Comparison of ENCODE assay signal across 22 cellular contexts in genomic region chr1:89587728-89588127, GRCh38. TPM values are rescaled to one million over a fixed set of nuclear protein-coding genes. Genes with fewer than 3 reads are reported as not detected.
A peak's percentile ranks its signal among the peaks of the same experiment; 100 is the strongest.
DNase-seq lines count a peak whose midpoint lies in the region; ATAC-seq and TF ChIP-seq lines count a peak whose summit lies in the region.
"Had no signal": no experiment of that assay in that cellular context is flagged by ENCODE, and none has a peak within 500 bp of the region (broad histone marks: within the 10 kb centered on the region; RNA-seq: fewer than 3 reads in every experiment).

No MANE protein-coding gene starts in this region.

- H3K36me3 Mint-ChIP-seq in activated naive CD8-positive, alpha-beta T cell = peaks cover 44% of the 10 kb centered on the region
- peaks cover 60% of the 10 kb centered on the region for H3K36me3 Mint-ChIP-seq in activated naive CD8-positive, alpha-beta T cell treated with anti-CD3 and anti-CD28 coated beads for 36 hours
- H3K36me3 Mint-ChIP-seq in endodermal cell (ENCODE audit: low read depth) (peaks cover 43% of the 10 kb centered on the region), Caco-2 (ENCODE audit: insufficient read depth, unreplicated experiment) (peaks cover 7% of the 10 kb centered on the region)

- ATAC-seq in GM19463 (IDR thresholded peaks at IDR 0.05; ENCODE audit: unreplicated experiment) = no peak
- ATAC-seq: gastroesophageal sphincter had no signal

- DNase-seq in activated naive CD8-positive, alpha-beta T cell treated with anti-CD3 and anti-CD28 coated beads for 36 hours = no peak
- DNase-seq in endodermal cell = no peak
- DNase-seq in medulla oblongata (ENCODE audit: extremely low spot score) = peak; percentile 59
- DNase-seq in tibial nerve (ENCODE audit: low spot score in 2 of 2) = no peak
- DNase-seq in glomerular visceral epithelial cell (ENCODE audit: extremely low spot score) = no peak
- DNase-seq in Caco-2 = no peak
- DNase-seq: activated CD4-positive, alpha-beta T cell treated with anti-CD3 and anti-CD28 coated beads for 48 hours; activated CD8-positive, alpha-beta memory T cell treated with anti-CD3 and anti-CD28 coated beads, Interleukin-2, amount 50 U/mL, for 4 hours; activated gamma-delta T cell; amniotic stem cell; dermis blood vessel endothelial cell; mesenchymal stem cell; naive B cell; NCI-H187; stimulated activated CD4-positive, alpha-beta T cell treated with anti-CD3 and anti-CD28 coated beads, Interleukin-12 subunit alpha, Interleukin-12 subunit beta, amount 100 ng/mL, for 4 hours; uterus had no signal

- no peaks in the 10 kb centered on the region for H3K27me3 Mint-ChIP-seq in activated naive CD8-positive, alpha-beta T cell
- no peaks in the 10 kb centered on the region for H3K27me3 Mint-ChIP-seq in activated naive CD8-positive, alpha-beta T cell treated with anti-CD3 and anti-CD28 coated beads for 36 hours
- H3K27me3 Mint-ChIP-seq in endodermal cell (ENCODE audit: insufficient read depth) = no peaks in the 10 kb centered on the region
- H3K27me3 Mint-ChIP-seq in Caco-2 (ENCODE audit: insufficient read depth, unreplicated experiment) = no peaks in the 10 kb centered on the region
- H3K27me3 Mint-ChIP-seq: naive B cell had no signal

- TF ChIP-seq CTCF in endodermal cell (conservative IDR thresholded peaks at IDR 0.05) = no peak
- no peak for TF ChIP-seq CTCF in tibial nerve (IDR thresholded peaks at IDR 0.05)
- TF ChIP-seq CTCF in Caco-2 (IDR thresholded peaks at IDR 0.05; ENCODE audit: insufficient read depth in 1 of 2, low read depth in 1 of 2, low read length in 1 of 2, severe bottlenecking in 1 of 2, unreplicated experiment in 1 of 2) = no peak

- TF ChIP-seq EP300 in tibial nerve (IDR thresholded peaks at IDR 0.05) = peak in 1 of 2 donors; percentile 32

- H3K27me3 ChIP-seq in endodermal cell (ENCODE audit: control insufficient read depth, insufficient read depth, low read length, poor library complexity, severe bottlenecking) = no peaks in the 10 kb centered on the region
- no peaks in the 10 kb centered on the region for H3K27me3 ChIP-seq in tibial nerve
- H3K27me3 ChIP-seq in Caco-2 (replicated peaks; ENCODE audit: control insufficient read depth, insufficient read depth, low read length) = no peaks in the 10 kb centered on the region
- H3K27me3 ChIP-seq: cardiac muscle cell, gastroesophageal sphincter, SJSA1, uterus had no signal

- no peaks in the 10 kb centered on the region for H3K4me1 ChIP-seq in endodermal cell (ENCODE audit: control insufficient read depth, insufficient read depth, low read length)
- peaks cover 0 to 56% (median 10%) of the 10 kb centered on the region in 4 donors for H3K4me1 ChIP-seq in tibial nerve
- no peaks in the 10 kb centered on the region for H3K4me1 ChIP-seq in Caco-2
- H3K4me1 ChIP-seq: SJSA1, uterus had no signal

- CTCF ChIA-PET in Caco-2 (lab: Charles Lee) = no interaction called here

- no peak for TF ChIP-seq POLR2A in tibial nerve (IDR thresholded peaks at IDR 0.05)

- H3K4me1 Mint-ChIP-seq in activated naive CD8-positive, alpha-beta T cell (ENCODE audit: low read depth) = peaks cover 67% of the 10 kb centered on the region
- peaks cover 56% of the 10 kb centered on the region for H3K4me1 Mint-ChIP-seq in activated naive CD8-positive, alpha-beta T cell treated with anti-CD3 and anti-CD28 coated beads for 36 hours
- peaks cover 12% of the 10 kb centered on the region for H3K4me1 Mint-ChIP-seq in endodermal cell
- H3K4me1 Mint-ChIP-seq in Caco-2 (ENCODE audit: low read depth, unreplicated experiment) = no peaks in the 10 kb centered on the region

- no peak overlapping the region for H3K4me3 Mint-ChIP-seq in activated naive CD8-positive, alpha-beta T cell
- H3K4me3 Mint-ChIP-seq in activated naive CD8-positive, alpha-beta T cell treated with anti-CD3 and anti-CD28 coated beads for 36 hours = no peak overlapping the region
- H3K4me3 Mint-ChIP-seq in endodermal cell (no peak overlapping the region), Caco-2 (ENCODE audit: unreplicated experiment) (no peak overlapping the region)
- H3K4me3 Mint-ChIP-seq: naive B cell had no signal

- POLR2A ChIA-PET in Caco-2 (lab: Charles Lee) = no interaction called here

- no TSS peak for BruUV-seq in Caco-2 (replicated peaks; lab: Mats Ljungman, UMichigan)

- WGBS in endodermal cell (ENCODE audit: insufficient coverage in 1 of 2, insufficient read length in 1 of 2), 2 experiments = 94% methylated on average over 2 to 4 of the region's 4 CpGs
- WGBS in tibial nerve, 2 donors = 47 to 48% methylated on average over 4 of the region's 4 CpGs

- H3K27ac ChIP-seq in endodermal cell (ENCODE audit: low read depth, low read length) (peak overlapping the region; percentile 40), tibial nerve (peak overlapping the region in 3 of 4 donors; percentile 19 to 77 (median 61))
- H3K27ac ChIP-seq: cardiac muscle cell, epithelial cell of prostate, gastroesophageal sphincter, SJSA1, uterus had no signal

- H3K9me3 ChIP-seq in endodermal cell (ENCODE audit: control insufficient read depth, low read length) (no peaks in the 10 kb centered on the region), tibial nerve (no peaks in the 10 kb centered on the region), Caco-2 (no peaks in the 10 kb centered on the region)
- H3K9me3 ChIP-seq: gastroesophageal sphincter, SJSA1, uterus had no signal

- no peaks in the 10 kb centered on the region for H3K9me3 Mint-ChIP-seq in activated naive CD8-positive, alpha-beta T cell (ENCODE audit: low read depth)
- H3K9me3 Mint-ChIP-seq in activated naive CD8-positive, alpha-beta T cell treated with anti-CD3 and anti-CD28 coated beads for 36 hours = no peaks in the 10 kb centered on the region
- H3K9me3 Mint-ChIP-seq in endodermal cell (no peaks in the 10 kb centered on the region), Caco-2 (ENCODE audit: unreplicated experiment) (no peaks in the 10 kb centered on the region)
- H3K9me3 Mint-ChIP-seq: naive B cell had no signal

- H3K4me3 ChIP-seq in endodermal cell (ENCODE audit: low read length) = no peak overlapping the region
- H3K4me3 ChIP-seq in tibial nerve = no peak overlapping the region
- H3K4me3 ChIP-seq in Caco-2 (ENCODE audit: low read depth, low read length) = no peak overlapping the region
- H3K4me3 ChIP-seq: cardiac muscle cell, gastroesophageal sphincter, SJSA1, uterus had no signal

- peak overlapping the region; percentile 16 for H3K27ac Mint-ChIP-seq in activated naive CD8-positive, alpha-beta T cell
- H3K27ac Mint-ChIP-seq in activated naive CD8-positive, alpha-beta T cell treated with anti-CD3 and anti-CD28 coated beads for 36 hours = no peak overlapping the region
- H3K27ac Mint-ChIP-seq in endodermal cell (no peak overlapping the region), Caco-2 (ENCODE audit: unreplicated experiment) (no peak overlapping the region)

- peaks cover 60% of the 10 kb centered on the region for H3K36me3 ChIP-seq in endodermal cell (ENCODE audit: control insufficient read depth, insufficient read depth, low read length)
- H3K36me3 ChIP-seq in tibial nerve = peaks cover 0 to 14% (median 1%) of the 10 kb centered on the region in 3 donors
- H3K36me3 ChIP-seq in Caco-2 (ENCODE audit: control insufficient read depth, insufficient read depth, low read length) = no peaks in the 10 kb centered on the region
- H3K36me3 ChIP-seq: SJSA1, uterus had no signal

- H3K9ac ChIP-seq in endodermal cell (ENCODE audit: extremely low read depth, low read length, poor library complexity, severe bottlenecking) = no peak overlapping the region

- intact Hi-C loops in Caco-2 (cut with micrococcal nuclease; ENCODE audit: unreplicated experiment) = no loop called here

RNA-seq across cellular contexts. Expression of gene LRRC8C, which starts 45.2 kb away (rescaled TPM):
- 10 to 100 TPM; 31.7 to 32.3 TPM for total RNA-seq in activated naive CD8-positive, alpha-beta T cell treated with anti-CD3 and anti-CD28 coated beads for 36 hours
- total RNA-seq in endodermal cell (1 to 10 TPM; 2.5 to 5.5 TPM), tibial nerve (10 to 100 TPM; 16.5 to 23.8 (median 20.2) TPM), Caco-2 (2022) (0.07 and 0.11 TPM in 2 replicates)
- 1.9 TPM for polyA plus RNA-seq in endodermal cell (2013, experiment 1 of 2)
- polyA plus RNA-seq in endodermal cell (2013, experiment 2 of 2) = 1.9 TPM
